11 cellular contexts compared by ENCODE assay signal in genomic region chr17:57519199-57519598, GRCh38.
DNase-seq lines count a peak whose midpoint lies in the region; ATAC-seq and TF ChIP-seq lines count a peak whose summit lies in the region.
"Had no signal": no experiment of that assay in that cellular context is flagged by ENCODE, and none has a peak within 500 bp of the region (broad histone marks: within the 10 kb centered on the region; RNA-seq: fewer than 3 reads in every experiment).

No MANE protein-coding gene starts in this region.

- no peaks in the 10 kb centered on the region for H3K79me2 ChIP-seq in GM23338 (replicated peaks; ENCODE audit: insufficient read depth)

- H3K27ac Mint-ChIP-seq in GM23338 (no peak overlapping the region), neural crest cell (ENCODE audit: unreplicated experiment) (peak overlapping the region; percentile 79)
- H3K27ac Mint-ChIP-seq in activated naive CD8-positive, alpha-beta T cell treated with anti-CD3 and anti-CD28 coated beads, Interleukin-2, amount 50 U/mL, for 24 hours: no peak overlapping the region

- H3K9me3 Mint-ChIP-seq in GM23338: no peaks in the 10 kb centered on the region
- no peaks in the 10 kb centered on the region for H3K9me3 Mint-ChIP-seq in neural crest cell
- H3K9me3 Mint-ChIP-seq in activated naive CD8-positive, alpha-beta T cell treated with anti-CD3 and anti-CD28 coated beads, Interleukin-2, amount 50 U/mL, for 24 hours: no peaks in the 10 kb centered on the region
- H3K9me3 Mint-ChIP-seq: IgD-negative memory B cell had no signal

- DNase-seq in GM23338 (ENCODE audit: low spot score) (no peak), epithelial cell of proximal tubule (ENCODE audit: low read depth) (peak; percentile 79), neural crest cell (ENCODE audit: low read depth, low spot score) (no peak)
- no peak for DNase-seq in stimulated activated CD4-positive, alpha-beta T cell treated with anti-CD3 and anti-CD28 coated beads, Interleukin-2, amount 100 ng/mL, for 48 hours
- DNase-seq in activated naive CD8-positive, alpha-beta T cell treated with anti-CD3 and anti-CD28 coated beads, Interleukin-2, amount 50 U/mL, for 24 hours: no peak
- DNase-seq in activated CD8-positive, alpha-beta memory T cell treated with anti-CD3 and anti-CD28 coated beads, Interleukin-2, amount 50 U/mL, for 4 hours: no peak
- DNase-seq: activated effector memory CD4-positive, alpha-beta T cell treated with Interleukin-2 at 50 U/mL for 16 hours; SW 1271 had no signal

- TF ChIP-seq CTCF in GM23338 (conservative IDR thresholded peaks at IDR 0.05; ENCODE audit: low read depth in 2 of 2) (no peak), epithelial cell of proximal tubule (conservative IDR thresholded peaks at IDR 0.05; ENCODE audit: low read depth, low read length) (no peak), neural crest cell (conservative IDR thresholded peaks at IDR 0.05) (no peak)

- H3K27me3 ChIP-seq in GM23338 (ENCODE audit: insufficient read depth): no peaks in the 10 kb centered on the region

- H3K4me3 Mint-ChIP-seq in GM23338 (no peak overlapping the region), neural crest cell (peak overlapping the region; percentile 58)
- no peak overlapping the region for H3K4me3 Mint-ChIP-seq in activated naive CD8-positive, alpha-beta T cell treated with anti-CD3 and anti-CD28 coated beads, Interleukin-2, amount 50 U/mL, for 24 hours
- H3K4me3 Mint-ChIP-seq: IgD-negative memory B cell had no signal

- no peaks in the 10 kb centered on the region for H3K36me3 ChIP-seq in GM23338 (ENCODE audit: insufficient read depth)

- ATAC-seq in GM23338: peak; percentile 50
- ATAC-seq in activated naive CD8-positive, alpha-beta T cell treated with anti-CD3 and anti-CD28 coated beads, Interleukin-2, amount 50 U/mL, for 24 hours: no peak
- ATAC-seq in HG03469 (IDR thresholded peaks at IDR 0.05; ENCODE audit: unreplicated experiment): no peak

- H3K9me2 ChIP-seq in GM23338 (ENCODE audit: insufficient read depth): no peaks in the 10 kb centered on the region

- no peak overlapping the region for H3K27ac ChIP-seq in GM23338 (ENCODE audit: low read depth)

- H3K4me1 Mint-ChIP-seq in GM23338 (peaks cover 51% of the 10 kb centered on the region), neural crest cell (peaks cover 76% of the 10 kb centered on the region)
- peaks cover 23% of the 10 kb centered on the region for H3K4me1 Mint-ChIP-seq in activated naive CD8-positive, alpha-beta T cell treated with anti-CD3 and anti-CD28 coated beads, Interleukin-2, amount 50 U/mL, for 24 hours

- H2AFZ ChIP-seq in GM23338: no peak overlapping the region

- H3K27me3 Mint-ChIP-seq in GM23338 (ENCODE audit: insufficient read depth, low read depth, poor library complexity) (peaks cover 5% of the 10 kb centered on the region), neural crest cell (ENCODE audit: low read depth) (no peaks in the 10 kb centered on the region)
- H3K27me3 Mint-ChIP-seq in activated naive CD8-positive, alpha-beta T cell treated with anti-CD3 and anti-CD28 coated beads, Interleukin-2, amount 50 U/mL, for 24 hours: no peaks in the 10 kb centered on the region
- H3K27me3 Mint-ChIP-seq: IgD-negative memory B cell had no signal

- H4K20me1 ChIP-seq in GM23338 (replicated peaks; ENCODE audit: insufficient read depth): 0 out of 2 replicates have a peak, but pooled peaks cover 3% of the 10 kb centered on the region

- H3K4me3 ChIP-seq in GM23338: no peak overlapping the region
- no peak overlapping the region for H3K4me3 ChIP-seq in epithelial cell of proximal tubule (ENCODE audit: low read depth, low read length)

- no peak overlapping the region for H3K4me2 ChIP-seq in GM23338

- no peaks in the 10 kb centered on the region for H3F3A ChIP-seq in GM23338 (replicated peaks; ENCODE audit: low read depth)

- no peaks in the 10 kb centered on the region for H3K36me3 Mint-ChIP-seq in GM23338 (ENCODE audit: low read depth)
- H3K36me3 Mint-ChIP-seq in neural crest cell (ENCODE audit: low read depth): peaks cover 5% of the 10 kb centered on the region
- H3K36me3 Mint-ChIP-seq in activated naive CD8-positive, alpha-beta T cell treated with anti-CD3 and anti-CD28 coated beads, Interleukin-2, amount 50 U/mL, for 24 hours (ENCODE audit: low read depth): no peaks in the 10 kb centered on the region

- H3K4me1 ChIP-seq in GM23338 (ENCODE audit: insufficient read depth): peaks cover 5% of the 10 kb centered on the region

TF ChIP-seq in GM23338, 12 proteins besides CTCF, POLR2A, EP300 and RAD21:
- TF ChIP-seq JUNB (IDR thresholded peaks at IDR 0.05; ENCODE audit: unreplicated experiment) (no peak), STAT1 (IDR thresholded peaks at IDR 0.05; ENCODE audit: unreplicated experiment) (no peak), ZNF114 (CRISPR knock-in tag; IDR thresholded peaks at IDR 0.05) (no peak), NANOG (IDR thresholded peaks at IDR 0.05; ENCODE audit: borderline replicate concordance) (no peak), CREB1 (CRISPR knock-in tag; IDR thresholded peaks at IDR 0.05; ENCODE audit: low read depth) (no peak)
TF ChIP-seq in GM23338: peak in this region for 0.

TF ChIP-seq in PFSK-1, 5 proteins besides CTCF, POLR2A, EP300 and RAD21:
- TF ChIP-seq, protein P1, sequence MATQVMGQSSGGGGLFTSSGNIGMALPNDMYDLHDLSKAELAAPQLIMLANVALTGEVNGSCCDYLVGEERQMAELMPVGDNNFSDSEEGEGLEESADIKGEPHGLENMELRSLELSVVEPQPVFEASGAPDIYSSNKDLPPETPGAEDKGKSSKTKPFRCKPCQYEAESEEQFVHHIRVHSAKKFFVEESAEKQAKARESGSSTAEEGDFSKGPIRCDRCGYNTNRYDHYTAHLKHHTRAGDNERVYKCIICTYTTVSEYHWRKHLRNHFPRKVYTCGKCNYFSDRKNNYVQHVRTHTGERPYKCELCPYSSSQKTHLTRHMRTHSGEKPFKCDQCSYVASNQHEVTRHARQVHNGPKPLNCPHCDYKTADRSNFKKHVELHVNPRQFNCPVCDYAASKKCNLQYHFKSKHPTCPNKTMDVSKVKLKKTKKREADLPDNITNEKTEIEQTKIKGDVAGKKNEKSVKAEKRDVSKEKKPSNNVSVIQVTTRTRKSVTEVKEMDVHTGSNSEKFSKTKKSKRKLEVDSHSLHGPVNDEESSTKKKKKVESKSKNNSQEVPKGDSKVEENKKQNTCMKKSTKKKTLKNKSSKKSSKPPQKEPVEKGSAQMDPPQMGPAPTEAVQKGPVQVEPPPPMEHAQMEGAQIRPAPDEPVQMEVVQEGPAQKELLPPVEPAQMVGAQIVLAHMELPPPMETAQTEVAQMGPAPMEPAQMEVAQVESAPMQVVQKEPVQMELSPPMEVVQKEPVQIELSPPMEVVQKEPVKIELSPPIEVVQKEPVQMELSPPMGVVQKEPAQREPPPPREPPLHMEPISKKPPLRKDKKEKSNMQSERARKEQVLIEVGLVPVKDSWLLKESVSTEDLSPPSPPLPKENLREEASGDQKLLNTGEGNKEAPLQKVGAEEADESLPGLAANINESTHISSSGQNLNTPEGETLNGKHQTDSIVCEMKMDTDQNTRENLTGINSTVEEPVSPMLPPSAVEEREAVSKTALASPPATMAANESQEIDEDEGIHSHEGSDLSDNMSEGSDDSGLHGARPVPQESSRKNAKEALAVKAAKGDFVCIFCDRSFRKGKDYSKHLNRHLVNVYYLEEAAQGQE (IDR thresholded peaks at IDR 0.05; ENCODE audit: insufficient read depth in 1 of 2, low read depth in 2 of 2, low read length in 2 of 2): no peak
- TF ChIP-seq POLR2AphosphoS5 (IDR thresholded peaks at IDR 0.05; ENCODE audit: low read depth, low read length) (no peak), TAF1 (IDR thresholded peaks at IDR 0.05; ENCODE audit: borderline replicate concordance, insufficient read depth, low read length) (no peak), SIN3A (IDR thresholded peaks at IDR 0.05; ENCODE audit: borderline replicate concordance, insufficient read depth, low read length) (no peak), FOXP2 (optimal IDR thresholded peaks at IDR 0.05; ENCODE audit: borderline replicate concordance, extremely low read depth, extremely low read length, insufficient read depth) (peak; percentile 19)
